Comparison of ENCODE assay signal across 1 cellular context in genomic region chr17:43898446-43898845, GRCh38.
TF ChIP-seq lines count a peak whose summit lies in the region.

No MANE protein-coding gene starts in this region.

TF ChIP-seq in GM23338, 12 proteins besides CTCF, POLR2A, EP300 and RAD21 (continued from another document):
- TF ChIP-seq, protein P1, sequence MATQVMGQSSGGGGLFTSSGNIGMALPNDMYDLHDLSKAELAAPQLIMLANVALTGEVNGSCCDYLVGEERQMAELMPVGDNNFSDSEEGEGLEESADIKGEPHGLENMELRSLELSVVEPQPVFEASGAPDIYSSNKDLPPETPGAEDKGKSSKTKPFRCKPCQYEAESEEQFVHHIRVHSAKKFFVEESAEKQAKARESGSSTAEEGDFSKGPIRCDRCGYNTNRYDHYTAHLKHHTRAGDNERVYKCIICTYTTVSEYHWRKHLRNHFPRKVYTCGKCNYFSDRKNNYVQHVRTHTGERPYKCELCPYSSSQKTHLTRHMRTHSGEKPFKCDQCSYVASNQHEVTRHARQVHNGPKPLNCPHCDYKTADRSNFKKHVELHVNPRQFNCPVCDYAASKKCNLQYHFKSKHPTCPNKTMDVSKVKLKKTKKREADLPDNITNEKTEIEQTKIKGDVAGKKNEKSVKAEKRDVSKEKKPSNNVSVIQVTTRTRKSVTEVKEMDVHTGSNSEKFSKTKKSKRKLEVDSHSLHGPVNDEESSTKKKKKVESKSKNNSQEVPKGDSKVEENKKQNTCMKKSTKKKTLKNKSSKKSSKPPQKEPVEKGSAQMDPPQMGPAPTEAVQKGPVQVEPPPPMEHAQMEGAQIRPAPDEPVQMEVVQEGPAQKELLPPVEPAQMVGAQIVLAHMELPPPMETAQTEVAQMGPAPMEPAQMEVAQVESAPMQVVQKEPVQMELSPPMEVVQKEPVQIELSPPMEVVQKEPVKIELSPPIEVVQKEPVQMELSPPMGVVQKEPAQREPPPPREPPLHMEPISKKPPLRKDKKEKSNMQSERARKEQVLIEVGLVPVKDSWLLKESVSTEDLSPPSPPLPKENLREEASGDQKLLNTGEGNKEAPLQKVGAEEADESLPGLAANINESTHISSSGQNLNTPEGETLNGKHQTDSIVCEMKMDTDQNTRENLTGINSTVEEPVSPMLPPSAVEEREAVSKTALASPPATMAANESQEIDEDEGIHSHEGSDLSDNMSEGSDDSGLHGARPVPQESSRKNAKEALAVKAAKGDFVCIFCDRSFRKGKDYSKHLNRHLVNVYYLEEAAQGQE (IDR thresholded peaks at IDR 0.05; ENCODE audit: unreplicated experiment), result no peak
- TF ChIP-seq JUNB (IDR thresholded peaks at IDR 0.05; ENCODE audit: unreplicated experiment), result no peak
- TF ChIP-seq EZH2 (IDR thresholded peaks at IDR 0.05; ENCODE audit: low read depth, unreplicated experiment), result no peak
- no peak for TF ChIP-seq EZH2phosphoT487 (IDR thresholded peaks at IDR 0.05; ENCODE audit: unreplicated experiment)
- TF ChIP-seq ETS1 (IDR thresholded peaks at IDR 0.05), result no peak
- no peak for TF ChIP-seq ZNF331 (CRISPR knock-in tag; IDR thresholded peaks at IDR 0.05; ENCODE audit: low read depth)
- TF ChIP-seq NANOG (IDR thresholded peaks at IDR 0.05; ENCODE audit: borderline replicate concordance), result no peak
- TF ChIP-seq CREB1 (CRISPR knock-in tag; IDR thresholded peaks at IDR 0.05; ENCODE audit: low read depth), result no peak
